ENCODE assay signal across 29 cellular contexts in genomic region chr5:54445691-54446090, GRCh38. TPM values are rescaled to one million over a fixed set of nuclear protein-coding genes. Genes with fewer than 3 reads are reported as not detected.
"Had no signal": no experiment of that assay in that cellular context is flagged by ENCODE, and none has a peak within 500 bp of the region (broad histone marks: within the 10 kb centered on the region; RNA-seq: fewer than 3 reads in every experiment).

No MANE protein-coding gene starts in this region.

- H3K4me3 ChIP-seq: adrenal gland, esophagus muscularis mucosa, gastrocnemius medialis, right lobe of liver, smooth muscle cell, testis, upper lobe of left lung had no signal

- H3K9me3 ChIP-seq: adrenal gland, esophagus muscularis mucosa, gastrocnemius medialis, right lobe of liver, testis, upper lobe of left lung had no signal

- H3K4me1 Mint-ChIP-seq: activated T-helper 17 cell treated with anti-CD3 and anti-CD28 coated beads, Interleukin-2, amount 50 U/mL, for 72 hours had no signal

- H3K4me1 ChIP-seq: adrenal gland, parathyroid adenoma, right lobe of liver, testis, upper lobe of left lung had no signal

- H3K27me3 ChIP-seq: adrenal gland, esophagus muscularis mucosa, gastrocnemius medialis, right lobe of liver, testis, upper lobe of left lung had no signal

- H3K9ac ChIP-seq: parathyroid adenoma had no signal

- H3K79me2 ChIP-seq: parathyroid adenoma had no signal

- H3K9me3 Mint-ChIP-seq: activated T-cell treated with anti-CD3 and anti-CD28 coated beads, Interleukin-2, amount 50 U/mL, for 24 hours; activated T-helper 17 cell treated with anti-CD3 and anti-CD28 coated beads, Interleukin-2, amount 50 U/mL, for 72 hours had no signal

- H3K27me3 Mint-ChIP-seq: activated naive CD8-positive, alpha-beta T cell; activated T-cell treated with anti-CD3 and anti-CD28 coated beads, Interleukin-2, amount 50 U/mL, for 24 hours had no signal

- H3K27ac ChIP-seq: adrenal gland, gastrocnemius medialis, parathyroid adenoma, right lobe of liver, testis, upper lobe of left lung had no signal

- H3K36me3 ChIP-seq: adrenal gland, esophagus muscularis mucosa, gastrocnemius medialis, right lobe of liver, upper lobe of left lung had no signal

- H3K4me3 Mint-ChIP-seq: activated naive CD8-positive, alpha-beta T cell; activated T-cell treated with anti-CD3 and anti-CD28 coated beads, Interleukin-2, amount 50 U/mL, for 24 hours; activated T-helper 17 cell treated with anti-CD3 and anti-CD28 coated beads, Interleukin-2, amount 50 U/mL, for 72 hours had no signal

- H3K4me2 ChIP-seq: smooth muscle cell had no signal

- ATAC-seq: activated T-helper 17 cell treated with anti-CD3 and anti-CD28 coated beads, Interleukin-2, amount 50 U/mL, for 72 hours; right lobe of liver had no signal

- H3K27ac Mint-ChIP-seq: activated naive CD8-positive, alpha-beta T cell; activated T-cell treated with anti-CD3 and anti-CD28 coated beads, Interleukin-2, amount 50 U/mL, for 24 hours; activated T-helper 17 cell treated with anti-CD3 and anti-CD28 coated beads, Interleukin-2, amount 50 U/mL, for 72 hours had no signal

- H2AFZ ChIP-seq: parathyroid adenoma had no signal

- DNase-seq: activated CD8-positive, alpha-beta memory T cell treated with anti-CD3 and anti-CD28 coated beads for 24 hours; activated CD8-positive, alpha-beta memory T cell treated with anti-CD3 and anti-CD28 coated beads, Interleukin-2, amount 50 U/mL, for 4 hours; activated naive CD4-positive, alpha-beta T cell; activated T-cell treated with anti-CD3 and anti-CD28 coated beads, Interleukin-2, amount 50 U/mL, for 24 hours; adrenal gland; cerebellar nuclear complex; gastrocnemius medialis; head of caudate nucleus; midbrain; nucleus accumbens; right lobe of liver; stimulated activated CD4-positive, alpha-beta T cell treated with anti-CD3 and anti-CD28 coated beads, Interleukin-15, amount 100 ng/mL, for 24 hours; stimulated activated CD4-positive, alpha-beta T cell treated with anti-CD3 and anti-CD28 coated beads, Interleukin-2, amount 100 ng/mL, for 48 hours; stimulated activated CD8-positive, alpha-beta memory T cell treated with anti-CD3 and anti-CD28 coated beads, Interleukin-4, amount 100 ng/mL, for 48 hours; stimulated activated naive CD4-positive, alpha-beta T cell; T-helper 1 cell; testis; upper lobe of left lung had no signal

- FAIRE-seq: bronchial epithelial cell, keratinocyte, TTC549 had no signal

- H3K36me3 Mint-ChIP-seq: activated naive CD8-positive, alpha-beta T cell had no signal

RNA-seq across cellular contexts. Expression of gene HSPB3, which starts 9.8 kb away (rescaled TPM):
- total RNA-seq: activated T-helper 17 cell treated with anti-CD3 and anti-CD28 coated beads, Interleukin-2, amount 50 U/mL, for 72 hours; adrenal gland; bronchial epithelial cell; lung microvascular endothelial cell; pulmonary artery endothelial cell had no signal
- polyA plus RNA-seq: neural cell had no signal
